In genomic region chr12:56687225-56688128, GRCh38 we compare ENCODE assay signal across 8 cellular contexts. TPM values are rescaled to one million over a fixed set of nuclear protein-coding genes. Genes with fewer than 3 reads are reported as not detected.
A peak's percentile ranks its signal among the peaks of the same experiment; 100 is the strongest.
DNase-seq lines count a peak whose midpoint lies in the region; ATAC-seq and TF ChIP-seq lines count a peak whose summit lies in the region.

No MANE protein-coding gene starts in this region.

- no peaks in the 10 kb centered on the region for H3K9me2 ChIP-seq in OCI-LY1 (ENCODE audit: low read depth, low read length)

- intact Hi-C loops in activated T-helper 1 cell treated with anti-CD3 and anti-CD28 coated beads, Interleukin-12 subunit alpha, Interleukin-12 subunit beta, Interleukin-2, Interleukin-4 antibody, amounts not matched to agents 30 ng/mL and 10 ng/mL and 1 ng/mL, durations not matched to agents 14 hours and 24 hours and 36 hours (cut with micrococcal nuclease), result loop anchor here (1.0 to 10.0 kb wide), 18 partner anchors 10 to 860 kb away; partner anchors contain the start of genes DDIT3, DNAJC14, MBD6 and MYL6
- intact Hi-C loops in testis (cut with DNase I; ENCODE audit: low total_unique reads), result no loop called here

- no peaks in the 10 kb centered on the region for H3K9me3 Mint-ChIP-seq in activated T-helper 1 cell treated with anti-CD3 and anti-CD28 coated beads, Interleukin-12 subunit alpha, Interleukin-12 subunit beta, Interleukin-2, Interleukin-4 antibody, amounts not matched to agents 30 ng/mL and 10 ng/mL and 1 ng/mL, durations not matched to agents 14 hours and 24 hours and 36 hours
- H3K9me3 Mint-ChIP-seq in nephron progenitor cell, result peaks cover 18% of the 10 kb centered on the region

- H3F3A ChIP-seq in OCI-LY1 (ENCODE audit: insufficient read depth, low read length), result no peaks in the 10 kb centered on the region

- H3K4me1 ChIP-seq in OCI-LY1 (ENCODE audit: insufficient read depth, low read length, severe bottlenecking) (peaks cover 38% of the 10 kb centered on the region), testis (peaks cover 26% of the 10 kb centered on the region)

- H3K27me3 ChIP-seq in OCI-LY1 (ENCODE audit: insufficient read depth, low read length) (no peaks in the 10 kb centered on the region), testis (no peaks in the 10 kb centered on the region)

- H3K36me3 ChIP-seq in OCI-LY1 (ENCODE audit: insufficient read depth, low read length), result peaks cover 46% of the 10 kb centered on the region
- H3K36me3 ChIP-seq in testis (ENCODE audit: low read depth, missing control alignments), result no peaks in the 10 kb centered on the region

- H4K20me1 ChIP-seq in OCI-LY1 (ENCODE audit: insufficient read depth, low read length), result no peaks in the 10 kb centered on the region

- peaks cover 23% of the 10 kb centered on the region for H3K4me1 Mint-ChIP-seq in activated T-helper 1 cell treated with anti-CD3 and anti-CD28 coated beads, Interleukin-12 subunit alpha, Interleukin-12 subunit beta, Interleukin-2, Interleukin-4 antibody, amounts not matched to agents 30 ng/mL and 10 ng/mL and 1 ng/mL, durations not matched to agents 14 hours and 24 hours and 36 hours (ENCODE audit: low read depth)
- H3K4me1 Mint-ChIP-seq in nephron progenitor cell, result peaks cover 35% of the 10 kb centered on the region

- peak; percentile 17 for ATAC-seq in HG03135 (IDR thresholded peaks at IDR 0.05; ENCODE audit: unreplicated experiment)

- H3K4me2 ChIP-seq in OCI-LY1 (ENCODE audit: low read length), result peak overlapping the region; percentile 90

- no peak for TF ChIP-seq POLR2A in testis (IDR thresholded peaks at IDR 0.05)

- H2AFZ ChIP-seq in OCI-LY1 (ENCODE audit: low read length), result no peak overlapping the region

- H3K79me2 ChIP-seq in OCI-LY1 (ENCODE audit: insufficient read depth, low read length), result peaks cover 53% of the 10 kb centered on the region

- H3K27ac ChIP-seq in OCI-LY1 (ENCODE audit: low read depth, low read length, poor library complexity, severe bottlenecking), result peak overlapping the region; percentile 92
- H3K27ac ChIP-seq in testis, result peak overlapping the region; percentile 100

- peak overlapping the region; percentile 100 for H3K4me3 Mint-ChIP-seq in activated T-helper 1 cell treated with anti-CD3 and anti-CD28 coated beads, Interleukin-12 subunit alpha, Interleukin-12 subunit beta, Interleukin-2, Interleukin-4 antibody, amounts not matched to agents 30 ng/mL and 10 ng/mL and 1 ng/mL, durations not matched to agents 14 hours and 24 hours and 36 hours
- peak overlapping the region; percentile 98 for H3K4me3 Mint-ChIP-seq in nephron progenitor cell

- H3K27me3 Mint-ChIP-seq in activated T-helper 1 cell treated with anti-CD3 and anti-CD28 coated beads, Interleukin-12 subunit alpha, Interleukin-12 subunit beta, Interleukin-2, Interleukin-4 antibody, amounts not matched to agents 30 ng/mL and 10 ng/mL and 1 ng/mL, durations not matched to agents 14 hours and 24 hours and 36 hours (ENCODE audit: insufficient read depth), result no peaks in the 10 kb centered on the region
- H3K27me3 Mint-ChIP-seq in nephron progenitor cell (ENCODE audit: low read depth, poor library complexity), result no peaks in the 10 kb centered on the region

- peak; percentile 28 for DNase-seq in NCI-H1105 treated with DMSO at 0.1 percent for 48 hours (lab: John Stamatoyannopoulos, UW)
- no peak for DNase-seq in NCI-H1105 (lab: John Stamatoyannopoulos, UW)
- DNase-seq in activated T-helper 1 cell treated with anti-CD3 and anti-CD28 coated beads, Interleukin-12 subunit alpha, Interleukin-12 subunit beta, Interleukin-2, Interleukin-4 antibody, amounts not matched to agents 30 ng/mL and 10 ng/mL and 1 ng/mL, durations not matched to agents 14 hours and 24 hours and 36 hours (ENCODE audit: low spot score), result peak; percentile 45
- peak; percentile 31 for DNase-seq in fibroblast of peridontal ligament (ENCODE audit: extremely low read depth)
- DNase-seq in nephron progenitor cell, result peak; percentile 40
- peak; percentile 76 for DNase-seq in testis

- peak overlapping the region; percentile 100 for H3K27ac Mint-ChIP-seq in activated T-helper 1 cell treated with anti-CD3 and anti-CD28 coated beads, Interleukin-12 subunit alpha, Interleukin-12 subunit beta, Interleukin-2, Interleukin-4 antibody, amounts not matched to agents 30 ng/mL and 10 ng/mL and 1 ng/mL, durations not matched to agents 14 hours and 24 hours and 36 hours
- peak overlapping the region; percentile 100 for H3K27ac Mint-ChIP-seq in nephron progenitor cell

- WGBS in testis, 2 donors, result 0% methylated on average over 35 to 61 of the region's 62 CpGs

- no peaks in the 10 kb centered on the region for H3K9me3 ChIP-seq in OCI-LY1 (ENCODE audit: low read length)
- no peaks in the 10 kb centered on the region for H3K9me3 ChIP-seq in testis

- H3K4me3 ChIP-seq in OCI-LY1 (ENCODE audit: low read depth, low read length, poor library complexity, severe bottlenecking) (peak overlapping the region; percentile 99), testis (peak overlapping the region; percentile 97 to 99)

- H3K9ac ChIP-seq in OCI-LY1 (ENCODE audit: low read length), result peak overlapping the region; percentile 96

- no peak; the same call in 1 of the 2 replicates for TF ChIP-seq CTCF in OCI-LY1 (IDR thresholded peaks at IDR 0.05; ENCODE audit: low read length)
- TF ChIP-seq CTCF in nephron progenitor cell (IDR thresholded peaks at IDR 0.05), result no peak
- no peak for TF ChIP-seq CTCF in testis (IDR thresholded peaks at IDR 0.05)

- H3K36me3 Mint-ChIP-seq in activated T-helper 1 cell treated with anti-CD3 and anti-CD28 coated beads, Interleukin-12 subunit alpha, Interleukin-12 subunit beta, Interleukin-2, Interleukin-4 antibody, amounts not matched to agents 30 ng/mL and 10 ng/mL and 1 ng/mL, durations not matched to agents 14 hours and 24 hours and 36 hours (ENCODE audit: low read depth), result peaks cover 23% of the 10 kb centered on the region
- peaks cover 29% of the 10 kb centered on the region for H3K36me3 Mint-ChIP-seq in nephron progenitor cell (ENCODE audit: low read depth)

RNA-seq across cellular contexts. Expression of gene PTGES3, which starts 0.6 kb away (rescaled TPM):
- total RNA-seq in activated T-helper 1 cell treated with anti-CD3 and anti-CD28 coated beads, Interleukin-12 subunit alpha, Interleukin-12 subunit beta, Interleukin-2, Interleukin-4 antibody, amounts not matched to agents 30 ng/mL and 10 ng/mL and 1 ng/mL, durations not matched to agents 14 hours and 24 hours and 36 hours, result 301 and 302 TPM in 2 replicates
- total RNA-seq in testis, result 100 to 1,000 TPM; 102 to 110 TPM
- 267 TPM for polyA plus RNA-seq in testis (ENCODE audit: insufficient read depth, low read depth, low replicate concordance)

RNA-seq across cellular contexts. Expression of gene NACA, which starts 37.6 kb away (rescaled TPM):
- 942 and 963 TPM in 2 replicates for total RNA-seq in activated T-helper 1 cell treated with anti-CD3 and anti-CD28 coated beads, Interleukin-12 subunit alpha, Interleukin-12 subunit beta, Interleukin-2, Interleukin-4 antibody, amounts not matched to agents 30 ng/mL and 10 ng/mL and 1 ng/mL, durations not matched to agents 14 hours and 24 hours and 36 hours
- 100 to 1,000 TPM; 431 to 696 TPM for total RNA-seq in testis
- polyA plus RNA-seq in testis (ENCODE audit: insufficient read depth, low read depth, low replicate concordance), result 866 TPM

RNA-seq across cellular contexts. Expression of gene ATP5F1B, which starts 41.7 kb away (rescaled TPM):
- total RNA-seq in activated T-helper 1 cell treated with anti-CD3 and anti-CD28 coated beads, Interleukin-12 subunit alpha, Interleukin-12 subunit beta, Interleukin-2, Interleukin-4 antibody, amounts not matched to agents 30 ng/mL and 10 ng/mL and 1 ng/mL, durations not matched to agents 14 hours and 24 hours and 36 hours, result 714 and 716 TPM in 2 replicates
- total RNA-seq in testis, result 100 to 1,000 TPM; 342 to 387 TPM
- 666 TPM for polyA plus RNA-seq in testis (ENCODE audit: insufficient read depth, low read depth, low replicate concordance)

RNA-seq across cellular contexts. Expression of gene BAZ2A, which starts 57.4 kb away (rescaled TPM):
- 119 and 126 TPM in 2 replicates for total RNA-seq in activated T-helper 1 cell treated with anti-CD3 and anti-CD28 coated beads, Interleukin-12 subunit alpha, Interleukin-12 subunit beta, Interleukin-2, Interleukin-4 antibody, amounts not matched to agents 30 ng/mL and 10 ng/mL and 1 ng/mL, durations not matched to agents 14 hours and 24 hours and 36 hours
- total RNA-seq in testis, result 100 to 1,000 TPM; 250 to 316 TPM
- polyA plus RNA-seq in testis (ENCODE audit: insufficient read depth, low read depth, low replicate concordance), result 134 TPM
